ENCODE assay signal across 8 cellular contexts in genomic region chr5:14664270-14665109, GRCh38. TPM values are rescaled to one million over a fixed set of nuclear protein-coding genes. Genes with fewer than 3 reads are reported as not detected.
A peak's percentile ranks its signal among the peaks of the same experiment; 100 is the strongest.
DNase-seq lines count a peak whose midpoint lies in the region; ATAC-seq and TF ChIP-seq lines count a peak whose summit lies in the region.

OTULIN (plus strand) TSS chr5:14664718; CDS start chr5:14664826, 108 bp downstream.

- ATAC-seq in HG02840 (IDR thresholded peaks at IDR 0.05; ENCODE audit: low FRiP score, unreplicated experiment) = peak; percentile 69
- peak; percentile 98 to 99 for ATAC-seq in right cardiac atrium

- peak; percentile 83 for TF ChIP-seq POLR2A in GM15510 (IDR thresholded peaks at IDR 0.05; ENCODE audit: borderline replicate concordance, extremely low read depth, insufficient read length)
- peak in 1 of 2 donors; percentile 86 for TF ChIP-seq POLR2A in vagina (IDR thresholded peaks at IDR 0.05)

- H3K4me3 ChIP-seq in right cardiac atrium (ENCODE audit: low read length) = peak within 1 kb of the TSS; percentile 91
- H3K4me3 ChIP-seq in rectal smooth muscle tissue (ENCODE audit: low read length) = peak within 1 kb of the TSS; percentile 68
- peak within 1 kb of the TSS; percentile 80 to 92 for H3K4me3 ChIP-seq in vagina

- peak within 1 kb of the TSS; percentile 96 for H3K27ac ChIP-seq in right cardiac atrium (ENCODE audit: low read length)
- H3K27ac ChIP-seq in rectal smooth muscle tissue (ENCODE audit: low read depth, low read length) = peak within 1 kb of the TSS; percentile 91
- H3K27ac ChIP-seq in vagina = peak within 1 kb of the TSS; percentile 97

- WGBS in right cardiac atrium = under 1% methylated on average over 116 of the region's 116 CpGs

- TF ChIP-seq CTCF in vagina (IDR thresholded peaks at IDR 0.05) = no peak

- peak within 1 kb of the TSS; percentile 64 for H3K9ac ChIP-seq in rectal smooth muscle tissue (ENCODE audit: low read length)

- H3K4me1 ChIP-seq in right cardiac atrium (ENCODE audit: control insufficient read depth, insufficient read depth, low read length) (peaks cover 2% of the 10 kb centered on the region), rectal smooth muscle tissue (ENCODE audit: control insufficient read depth, insufficient read depth, low read length) (peaks cover 8% of the 10 kb centered on the region), vagina (peaks cover 53% of the 10 kb centered on the region)

- H3K27me3 ChIP-seq in right cardiac atrium (ENCODE audit: control insufficient read depth, insufficient read depth) = no peaks in the 10 kb centered on the region
- no peaks in the 10 kb centered on the region for H3K27me3 ChIP-seq in rectal smooth muscle tissue (ENCODE audit: control insufficient read depth, insufficient read depth, low read length)
- no peaks in the 10 kb centered on the region for H3K27me3 ChIP-seq in vagina

- H3K36me3 ChIP-seq in rectal smooth muscle tissue (ENCODE audit: control insufficient read depth, insufficient read depth, low read length) (no peaks in the 10 kb centered on the region), vagina (no peaks in the 10 kb centered on the region)

- DNase-seq in NCI-H1436 (lab: John Stamatoyannopoulos, UW) (peak; percentile 76), T-helper 2 cell (peak; percentile 68 to 95 (median 78)), anterior cingulate cortex (lab: John Stamatoyannopoulos, UW) (peak; percentile 39 to 95 (median 88)), right cardiac atrium (peak; percentile 94 to 97 (median 96)), vagina (ENCODE audit: extremely low spot score in 2 of 2) (peak in 1 of 2 donors; percentile 95)

- intact Hi-C loops in right cardiac atrium (cut with DNase I) = no loop called here
- intact Hi-C loops in vagina (cut with DNase I) = no loop called here

- H3K9me3 ChIP-seq in right cardiac atrium (ENCODE audit: control insufficient read depth, low read length) = no peaks in the 10 kb centered on the region
- no peaks in the 10 kb centered on the region for H3K9me3 ChIP-seq in vagina

RNA-seq across cellular contexts. Expression of gene OTULIN, which starts in this region (rescaled TPM):
- total RNA-seq in right cardiac atrium (10 to 100 TPM; 18.2 to 20.4 (median 19.2) TPM), vagina (34.1 TPM)
- polyA plus RNA-seq in right cardiac atrium = 6.0 TPM
